1 cellular context compared by ENCODE assay signal in genomic region chr10:6275022-6275997, GRCh38.
TF ChIP-seq lines count a peak whose summit lies in the region.

No MANE protein-coding gene starts in this region.

TF ChIP-seq in HCT116, 20 proteins besides CTCF, POLR2A, EP300 and RAD21 (continued from another document):
- TF ChIP-seq ATF3 (IDR thresholded peaks at IDR 0.05) (no peak), YY1 (IDR thresholded peaks at IDR 0.05; ENCODE audit: extremely low read depth, insufficient replicate concordance, low read depth, low read length) (peak; percentile 91), TCF7L2 (IDR thresholded peaks at IDR 0.05; ENCODE audit: borderline replicate concordance, extremely low read depth, insufficient read depth, insufficient read length) (peak; percentile 21), JUND (IDR thresholded peaks at IDR 0.05) (peak; percentile 86), POLR2AphosphoS5 (IDR thresholded peaks at IDR 0.05; ENCODE audit: low read depth, low read length) (peak; percentile 72), ZFX (IDR thresholded peaks at IDR 0.05) (peak; percentile 46; the same call in 1 of the 2 replicates), EZH2phosphoT487 (IDR thresholded peaks at IDR 0.05; ENCODE audit: borderline replicate concordance) (no peak)
